In the genomic region with DNA sequence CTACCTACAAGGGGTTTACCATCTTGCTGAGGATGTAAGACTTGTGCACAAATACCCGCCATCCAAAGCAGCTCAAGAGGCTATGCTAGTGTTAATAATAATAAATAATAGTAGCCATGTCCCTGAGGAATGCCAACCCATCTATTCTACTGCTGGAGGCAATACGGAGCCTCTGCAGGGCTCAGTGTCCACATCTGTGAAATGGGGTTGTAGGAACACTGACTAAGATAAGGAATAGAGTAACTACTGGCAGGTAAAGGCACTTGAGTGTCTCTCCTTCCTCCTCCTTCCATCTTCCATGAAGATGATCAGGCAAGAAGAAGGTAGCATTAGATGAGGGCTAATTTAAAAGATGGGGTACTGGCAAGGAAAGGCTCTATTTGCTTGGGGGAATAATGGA, we compare ENCODE assay signal across 34 cellular contexts.
"Had no signal": no experiment of that assay in that cellular context is flagged by ENCODE, and none has a peak within 500 bp of the region (broad histone marks: within the 10 kb centered on the region; RNA-seq: fewer than 3 reads in every experiment).

No MANE protein-coding gene starts in this region.

- H3K36me3 ChIP-seq: MG63 had no signal

- DNase-seq: Karpas-422, Kasumi-1, MG63, MM.1S, MV-4-11, NCI-H1048, NCI-H1092, NCI-H1092 treated with DMSO at 0.1 percent for 48 hours, NCI-H1105, NCI-H1105 treated with DMSO at 0.1 percent for 48 hours, NCI-H1417, NCI-H1417 treated with DMSO at 0.1 percent for 48 hours, NCI-H1436, NCI-H1436 treated with DMSO at 0.1 percent for 48 hours, NCI-H146, NCI-H1694, NCI-H1694 treated with DMSO at 0.1 percent for 48 hours, NCI-H187, NCI-H187 treated with DMSO at 0.1 percent for 48 hours, NCI-H1930, NCI-H2029, NCI-H2029 treated with DMSO at 0.1 percent for 48 hours, NCI-H2081, NCI-H2081 treated with DMSO at 0.1 percent for 48 hours, NCI-H2107, NCI-H2171, NCI-H2171 treated with DMSO at 0.1 percent for 48 hours, NCI-H2227 treated with DMSO at 0.1 percent for 48 hours, NCI-H226, NCI-H345, NCI-H446, NCI-H446 treated with DMSO at 0.1 percent for 48 hours, NCI-H510A, NCI-H510A treated with DMSO at 0.1 percent for 48 hours had no signal

- H3K4me3 ChIP-seq: MG63 had no signal

- H3K27me3 ChIP-seq: MG63 had no signal
